8 cellular contexts compared by ENCODE assay signal in genomic region chr16:8204096-8204495, GRCh38.
"Had no signal": no experiment of that assay in that cellular context is flagged by ENCODE, and none has a peak within 500 bp of the region (broad histone marks: within the 10 kb centered on the region; RNA-seq: fewer than 3 reads in every experiment).

No MANE protein-coding gene starts in this region.

- FAIRE-seq: G401.6, GM12878, GM12891, GM12892, GM18507, GM19239 had no signal

- ATAC-seq: GM12878 had no signal

- H3K4me3 ChIP-seq: GM12878 had no signal

- DNase-seq: GDM1, GF-D8 had no signal
